In genomic region chr3:37892917-37893595, GRCh38 we compare ENCODE assay signal across 1 cellular context.
TF ChIP-seq lines count a peak whose summit lies in the region.

No MANE protein-coding gene starts in this region.

TF ChIP-seq in HepG2, 621 proteins besides CTCF, POLR2A, EP300 and RAD21 (continued from another document and continues in another):
- TF ChIP-seq PREB (CRISPR knock-in tag; IDR thresholded peaks at IDR 0.05) (no peak), NCOA2 (CRISPR knock-in tag; IDR thresholded peaks at IDR 0.05) (peak; percentile 65), PITX1 (CRISPR knock-in tag; IDR thresholded peaks at IDR 0.05) (peak; percentile 59), MED13 (CRISPR knock-in tag; IDR thresholded peaks at IDR 0.05) (no peak), NR2F2 (IDR thresholded peaks at IDR 0.05; ENCODE audit: borderline replicate concordance, low read depth) (peak; percentile 70; the same call in 1 of the 2 replicates), ZNF3 (CRISPR knock-in tag; IDR thresholded peaks at IDR 0.05) (no peak), ELF1 (CRISPR knock-in tag; IDR thresholded peaks at IDR 0.05) (peak; percentile 70), MEIS1 (CRISPR knock-in tag; IDR thresholded peaks at IDR 0.05; ENCODE audit: borderline replicate concordance) (no peak), SOX5 (CRISPR knock-in tag; IDR thresholded peaks at IDR 0.05; ENCODE audit: borderline replicate concordance) (peak; percentile 92), MTA3 (CRISPR knock-in tag; IDR thresholded peaks at IDR 0.05) (no peak), ZNF136 (CRISPR knock-in tag; IDR thresholded peaks at IDR 0.05; ENCODE audit: low read depth) (no peak), ZNF33A (CRISPR knock-in tag; IDR thresholded peaks at IDR 0.05; ENCODE audit: borderline replicate concordance) (no peak), ZNF563 (CRISPR knock-in tag; IDR thresholded peaks at IDR 0.05) (0 out of 2 replicates have a peak, but pooled peaks have one; percentile 41), ZNF329 (CRISPR knock-in tag; IDR thresholded peaks at IDR 0.05; ENCODE audit: low read depth) (no peak), ZNF256 (CRISPR knock-in tag; conservative IDR thresholded peaks at IDR 0.05) (no peak), SOX6 (IDR thresholded peaks at IDR 0.05) (no peak), SOX6 (CRISPR knock-in tag; IDR thresholded peaks at IDR 0.05) (peak; percentile 84), NBN (conservative IDR thresholded peaks at IDR 0.05) (no peak), MYC (CRISPR knock-in tag; IDR thresholded peaks at IDR 0.05; ENCODE audit: borderline replicate concordance) (peak; percentile 86), MTA1 (CRISPR knock-in tag; IDR thresholded peaks at IDR 0.05; ENCODE audit: borderline replicate concordance) (no peak), LRRFIP1 (CRISPR knock-in tag; conservative IDR thresholded peaks at IDR 0.05) (no peak), NR2F1 (CRISPR knock-in tag; IDR thresholded peaks at IDR 0.05) (peak in 1 of 2 experiments; percentile 57; a peak in 2 of 4 replicates), FOXO4 (CRISPR knock-in tag; conservative IDR thresholded peaks at IDR 0.05) (no peak), ATF1 (CRISPR knock-in tag; IDR thresholded peaks at IDR 0.05) (peak; percentile 59; the same call in 1 of the 2 replicates), DNMT3B (CRISPR knock-in tag; conservative IDR thresholded peaks at IDR 0.05) (no peak), ZSCAN12 (CRISPR knock-in tag; IDR thresholded peaks at IDR 0.05) (0 out of 2 replicates have a peak, but pooled peaks have one; percentile 21), CCAR2 (optimal IDR thresholded peaks at IDR 0.05; ENCODE audit: low read depth, low read length) (no peak), NR0B2 (CRISPR knock-in tag; IDR thresholded peaks at IDR 0.05) (no peak), NFIB (CRISPR knock-in tag; IDR thresholded peaks at IDR 0.05; ENCODE audit: borderline replicate concordance) (no peak), NFE2 (CRISPR knock-in tag; IDR thresholded peaks at IDR 0.05) (0 out of 2 replicates have a peak, but pooled peaks have one; percentile 30), CCDC6 (CRISPR knock-in tag; IDR thresholded peaks at IDR 0.05) (peak; percentile 37; the same call in 1 of the 2 replicates), TOE1 (CRISPR knock-in tag; IDR thresholded peaks at IDR 0.05) (no peak), ZBTB14 (CRISPR knock-in tag; IDR thresholded peaks at IDR 0.05) (no peak), RBM22 (optimal IDR thresholded peaks at IDR 0.05; ENCODE audit: low read length) (no peak), ZFP90 (CRISPR knock-in tag; IDR thresholded peaks at IDR 0.05; ENCODE audit: borderline replicate concordance) (0 out of 2 replicates have a peak, but pooled peaks have one; percentile 33), FOXK2 (IDR thresholded peaks at IDR 0.05) (no peak), RFXAP (CRISPR knock-in tag; IDR thresholded peaks at IDR 0.05; ENCODE audit: borderline replicate concordance) (no peak), STAT5B (CRISPR knock-in tag; IDR thresholded peaks at IDR 0.05) (0 out of 2 replicates have a peak, but pooled peaks have one; percentile 15), KLF12 (CRISPR knock-in tag; IDR thresholded peaks at IDR 0.05; ENCODE audit: borderline replicate concordance) (no peak), RCOR2 (CRISPR knock-in tag; IDR thresholded peaks at IDR 0.05) (peak; percentile 57; the same call in 1 of the 2 replicates)
- TF ChIP-seq, protein P1, sequence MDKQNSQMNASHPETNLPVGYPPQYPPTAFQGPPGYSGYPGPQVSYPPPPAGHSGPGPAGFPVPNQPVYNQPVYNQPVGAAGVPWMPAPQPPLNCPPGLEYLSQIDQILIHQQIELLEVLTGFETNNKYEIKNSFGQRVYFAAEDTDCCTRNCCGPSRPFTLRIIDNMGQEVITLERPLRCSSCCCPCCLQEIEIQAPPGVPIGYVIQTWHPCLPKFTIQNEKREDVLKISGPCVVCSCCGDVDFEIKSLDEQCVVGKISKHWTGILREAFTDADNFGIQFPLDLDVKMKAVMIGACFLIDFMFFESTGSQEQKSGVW (CRISPR knock-in tag; IDR thresholded peaks at IDR 0.05; ENCODE audit: borderline replicate concordance), result no peak
- TF ChIP-seq, protein P2, sequence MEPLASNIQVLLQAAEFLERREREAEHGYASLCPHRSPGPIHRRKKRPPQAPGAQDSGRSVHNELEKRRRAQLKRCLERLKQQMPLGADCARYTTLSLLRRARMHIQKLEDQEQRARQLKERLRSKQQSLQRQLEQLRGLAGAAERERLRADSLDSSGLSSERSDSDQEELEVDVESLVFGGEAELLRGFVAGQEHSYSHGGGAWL (CRISPR knock-in tag; IDR thresholded peaks at IDR 0.05), result no peak
- TF ChIP-seq, protein P3, sequence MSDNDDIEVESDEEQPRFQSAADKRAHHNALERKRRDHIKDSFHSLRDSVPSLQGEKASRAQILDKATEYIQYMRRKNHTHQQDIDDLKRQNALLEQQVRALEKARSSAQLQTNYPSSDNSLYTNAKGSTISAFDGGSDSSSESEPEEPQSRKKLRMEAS (IDR thresholded peaks at IDR 0.05), result peak; percentile 84
- TF ChIP-seq, protein P4, sequence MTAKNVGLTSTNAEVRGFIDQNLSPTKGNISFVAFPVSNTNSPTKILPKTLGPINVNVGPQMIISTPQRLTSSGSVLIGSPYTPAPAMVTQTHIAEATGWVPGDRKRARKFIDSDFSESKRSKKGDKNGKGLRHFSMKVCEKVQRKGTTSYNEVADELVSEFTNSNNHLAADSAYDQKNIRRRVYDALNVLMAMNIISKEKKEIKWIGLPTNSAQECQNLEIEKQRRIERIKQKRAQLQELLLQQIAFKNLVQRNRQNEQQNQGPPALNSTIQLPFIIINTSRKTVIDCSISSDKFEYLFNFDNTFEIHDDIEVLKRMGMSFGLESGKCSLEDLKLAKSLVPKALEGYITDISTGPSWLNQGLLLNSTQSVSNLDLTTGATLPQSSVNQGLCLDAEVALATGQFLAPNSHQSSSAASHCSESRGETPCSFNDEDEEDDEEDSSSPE (CRISPR knock-in tag; IDR thresholded peaks at IDR 0.05), result 0 out of 2 replicates have a peak, but pooled peaks have one; percentile 24
- TF ChIP-seq, protein P5, sequence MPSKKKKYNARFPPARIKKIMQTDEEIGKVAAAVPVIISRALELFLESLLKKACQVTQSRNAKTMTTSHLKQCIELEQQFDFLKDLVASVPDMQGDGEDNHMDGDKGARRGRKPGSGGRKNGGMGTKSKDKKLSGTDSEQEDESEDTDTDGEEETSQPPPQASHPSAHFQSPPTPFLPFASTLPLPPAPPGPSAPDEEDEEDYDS (CRISPR knock-in tag; IDR thresholded peaks at IDR 0.05), result peak; percentile 46; the same call in 1 of the 2 replicates
- TF ChIP-seq, protein P6, sequence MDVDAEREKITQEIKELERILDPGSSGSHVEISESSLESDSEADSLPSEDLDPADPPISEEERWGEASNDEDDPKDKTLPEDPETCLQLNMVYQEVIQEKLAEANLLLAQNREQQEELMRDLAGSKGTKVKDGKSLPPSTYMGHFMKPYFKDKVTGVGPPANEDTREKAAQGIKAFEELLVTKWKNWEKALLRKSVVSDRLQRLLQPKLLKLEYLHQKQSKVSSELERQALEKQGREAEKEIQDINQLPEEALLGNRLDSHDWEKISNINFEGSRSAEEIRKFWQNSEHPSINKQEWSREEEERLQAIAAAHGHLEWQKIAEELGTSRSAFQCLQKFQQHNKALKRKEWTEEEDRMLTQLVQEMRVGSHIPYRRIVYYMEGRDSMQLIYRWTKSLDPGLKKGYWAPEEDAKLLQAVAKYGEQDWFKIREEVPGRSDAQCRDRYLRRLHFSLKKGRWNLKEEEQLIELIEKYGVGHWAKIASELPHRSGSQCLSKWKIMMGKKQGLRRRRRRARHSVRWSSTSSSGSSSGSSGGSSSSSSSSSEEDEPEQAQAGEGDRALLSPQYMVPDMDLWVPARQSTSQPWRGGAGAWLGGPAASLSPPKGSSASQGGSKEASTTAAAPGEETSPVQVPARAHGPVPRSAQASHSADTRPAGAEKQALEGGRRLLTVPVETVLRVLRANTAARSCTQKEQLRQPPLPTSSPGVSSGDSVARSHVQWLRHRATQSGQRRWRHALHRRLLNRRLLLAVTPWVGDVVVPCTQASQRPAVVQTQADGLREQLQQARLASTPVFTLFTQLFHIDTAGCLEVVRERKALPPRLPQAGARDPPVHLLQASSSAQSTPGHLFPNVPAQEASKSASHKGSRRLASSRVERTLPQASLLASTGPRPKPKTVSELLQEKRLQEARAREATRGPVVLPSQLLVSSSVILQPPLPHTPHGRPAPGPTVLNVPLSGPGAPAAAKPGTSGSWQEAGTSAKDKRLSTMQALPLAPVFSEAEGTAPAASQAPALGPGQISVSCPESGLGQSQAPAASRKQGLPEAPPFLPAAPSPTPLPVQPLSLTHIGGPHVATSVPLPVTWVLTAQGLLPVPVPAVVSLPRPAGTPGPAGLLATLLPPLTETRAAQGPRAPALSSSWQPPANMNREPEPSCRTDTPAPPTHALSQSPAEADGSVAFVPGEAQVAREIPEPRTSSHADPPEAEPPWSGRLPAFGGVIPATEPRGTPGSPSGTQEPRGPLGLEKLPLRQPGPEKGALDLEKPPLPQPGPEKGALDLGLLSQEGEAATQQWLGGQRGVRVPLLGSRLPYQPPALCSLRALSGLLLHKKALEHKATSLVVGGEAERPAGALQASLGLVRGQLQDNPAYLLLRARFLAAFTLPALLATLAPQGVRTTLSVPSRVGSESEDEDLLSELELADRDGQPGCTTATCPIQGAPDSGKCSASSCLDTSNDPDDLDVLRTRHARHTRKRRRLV (CRISPR knock-in tag; IDR thresholded peaks at IDR 0.05), result no peak
